3 cellular contexts compared by ENCODE assay signal in the genomic region with DNA sequence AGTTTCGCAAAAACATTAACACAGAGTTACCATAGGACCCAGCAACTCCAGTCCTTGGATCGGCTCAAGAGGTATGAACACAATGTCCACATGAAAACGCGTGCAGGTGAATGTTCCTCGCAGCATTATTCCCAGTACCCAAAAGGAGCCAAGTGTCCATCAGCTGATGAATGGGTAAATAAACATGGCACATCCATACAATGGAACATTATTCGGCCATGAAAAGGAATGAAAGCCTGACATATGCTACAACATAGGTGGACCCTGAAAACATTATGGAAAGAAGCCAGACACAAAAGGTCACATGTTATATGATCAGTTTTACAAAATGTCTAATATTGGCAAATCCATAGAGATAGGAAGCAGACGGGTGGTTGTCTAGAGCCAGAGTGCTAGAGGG.
TF ChIP-seq lines count a peak whose summit lies in the region.

No MANE protein-coding gene starts in this region.

TF ChIP-seq in SK-N-SH treated with all-trans-retinoic acid at 6 μM for 48 hours, 23 proteins besides CTCF, POLR2A, EP300 and RAD21:
- no peak for TF ChIP-seq TCF4 (CRISPR knock-in tag; IDR thresholded peaks at IDR 0.05; ENCODE audit: borderline replicate concordance)
- TF ChIP-seq ZNF8 (CRISPR knock-in tag; IDR thresholded peaks at IDR 0.05): peak; percentile 71; the same call in 1 of the 2 replicates
TF ChIP-seq in SK-N-SH treated with all-trans-retinoic acid at 6 μM for 48 hours: peak in this region for 1.

TF ChIP-seq in SK-N-SH, 30 proteins besides CTCF, POLR2A, EP300 and RAD21:
- TF ChIP-seq NRF1 (IDR thresholded peaks at IDR 0.05; ENCODE audit: low read depth, low read length) (no peak), SMC3 (IDR thresholded peaks at IDR 0.05; ENCODE audit: low read depth, low read length) (no peak), FOXJ3 (CRISPR knock-in tag; IDR thresholded peaks at IDR 0.05) (no peak), FOSL2 (IDR thresholded peaks at IDR 0.05; ENCODE audit: borderline replicate concordance, low read depth) (no peak), RXRA (IDR thresholded peaks at IDR 0.05; ENCODE audit: borderline replicate concordance, low read depth) (no peak), MEF2A (IDR thresholded peaks at IDR 0.05; ENCODE audit: borderline replicate concordance, low read depth) (no peak), POLR2AphosphoS5 (IDR thresholded peaks at IDR 0.05; ENCODE audit: low read depth, low read length) (no peak), CHD2 (IDR thresholded peaks at IDR 0.05; ENCODE audit: low read length, partially characterized antibody) (no peak), RFX5 (IDR thresholded peaks at IDR 0.05; ENCODE audit: low read length) (no peak), GATA2 (CRISPR knock-in tag; IDR thresholded peaks at IDR 0.05) (no peak), ELF1 (IDR thresholded peaks at IDR 0.05) (no peak)
- TF ChIP-seq, protein P1, sequence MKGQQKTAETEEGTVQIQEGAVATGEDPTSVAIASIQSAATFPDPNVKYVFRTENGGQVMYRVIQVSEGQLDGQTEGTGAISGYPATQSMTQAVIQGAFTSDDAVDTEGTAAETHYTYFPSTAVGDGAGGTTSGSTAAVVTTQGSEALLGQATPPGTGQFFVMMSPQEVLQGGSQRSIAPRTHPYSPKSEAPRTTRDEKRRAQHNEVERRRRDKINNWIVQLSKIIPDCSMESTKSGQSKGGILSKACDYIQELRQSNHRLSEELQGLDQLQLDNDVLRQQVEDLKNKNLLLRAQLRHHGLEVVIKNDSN (IDR thresholded peaks at IDR 0.05; ENCODE audit: borderline replicate concordance, low read depth): no peak
- TF ChIP-seq, protein P2, sequence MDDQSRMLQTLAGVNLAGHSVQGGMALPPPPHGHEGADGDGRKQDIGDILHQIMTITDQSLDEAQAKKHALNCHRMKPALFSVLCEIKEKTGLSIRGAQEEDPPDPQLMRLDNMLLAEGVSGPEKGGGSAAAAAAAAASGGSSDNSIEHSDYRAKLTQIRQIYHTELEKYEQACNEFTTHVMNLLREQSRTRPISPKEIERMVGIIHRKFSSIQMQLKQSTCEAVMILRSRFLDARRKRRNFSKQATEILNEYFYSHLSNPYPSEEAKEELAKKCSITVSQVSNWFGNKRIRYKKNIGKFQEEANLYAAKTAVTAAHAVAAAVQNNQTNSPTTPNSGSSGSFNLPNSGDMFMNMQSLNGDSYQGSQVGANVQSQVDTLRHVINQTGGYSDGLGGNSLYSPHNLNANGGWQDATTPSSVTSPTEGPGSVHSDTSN (IDR thresholded peaks at IDR 0.05): no peak

TF ChIP-seq in K562, 482 proteins besides CTCF, POLR2A, EP300 and RAD21:
- TF ChIP-seq ZNF146 (CRISPR knock-in tag; IDR thresholded peaks at IDR 0.05; ENCODE audit: unreplicated experiment): peak; percentile 47
- no peak for TF ChIP-seq ADNP (tag; IDR thresholded peaks at IDR 0.05)
- TF ChIP-seq POLR3G (IDR thresholded peaks at IDR 0.05; ENCODE audit: extremely low read depth, insufficient read length, insufficient replicate concordance): no peak
- TF ChIP-seq ZNF778 (CRISPR knock-in tag; IDR thresholded peaks at IDR 0.05): no peak
- TF ChIP-seq SOX6 (IDR thresholded peaks at IDR 0.05): no peak
- TF ChIP-seq SMAD1 (IDR thresholded peaks at IDR 0.05; ENCODE audit: low read depth, low read length, partially characterized antibody): no peak
- TF ChIP-seq KLF13 (tag; IDR thresholded peaks at IDR 0.05; ENCODE audit: borderline replicate concordance, low read depth): no peak
- TF ChIP-seq, protein P3, sequence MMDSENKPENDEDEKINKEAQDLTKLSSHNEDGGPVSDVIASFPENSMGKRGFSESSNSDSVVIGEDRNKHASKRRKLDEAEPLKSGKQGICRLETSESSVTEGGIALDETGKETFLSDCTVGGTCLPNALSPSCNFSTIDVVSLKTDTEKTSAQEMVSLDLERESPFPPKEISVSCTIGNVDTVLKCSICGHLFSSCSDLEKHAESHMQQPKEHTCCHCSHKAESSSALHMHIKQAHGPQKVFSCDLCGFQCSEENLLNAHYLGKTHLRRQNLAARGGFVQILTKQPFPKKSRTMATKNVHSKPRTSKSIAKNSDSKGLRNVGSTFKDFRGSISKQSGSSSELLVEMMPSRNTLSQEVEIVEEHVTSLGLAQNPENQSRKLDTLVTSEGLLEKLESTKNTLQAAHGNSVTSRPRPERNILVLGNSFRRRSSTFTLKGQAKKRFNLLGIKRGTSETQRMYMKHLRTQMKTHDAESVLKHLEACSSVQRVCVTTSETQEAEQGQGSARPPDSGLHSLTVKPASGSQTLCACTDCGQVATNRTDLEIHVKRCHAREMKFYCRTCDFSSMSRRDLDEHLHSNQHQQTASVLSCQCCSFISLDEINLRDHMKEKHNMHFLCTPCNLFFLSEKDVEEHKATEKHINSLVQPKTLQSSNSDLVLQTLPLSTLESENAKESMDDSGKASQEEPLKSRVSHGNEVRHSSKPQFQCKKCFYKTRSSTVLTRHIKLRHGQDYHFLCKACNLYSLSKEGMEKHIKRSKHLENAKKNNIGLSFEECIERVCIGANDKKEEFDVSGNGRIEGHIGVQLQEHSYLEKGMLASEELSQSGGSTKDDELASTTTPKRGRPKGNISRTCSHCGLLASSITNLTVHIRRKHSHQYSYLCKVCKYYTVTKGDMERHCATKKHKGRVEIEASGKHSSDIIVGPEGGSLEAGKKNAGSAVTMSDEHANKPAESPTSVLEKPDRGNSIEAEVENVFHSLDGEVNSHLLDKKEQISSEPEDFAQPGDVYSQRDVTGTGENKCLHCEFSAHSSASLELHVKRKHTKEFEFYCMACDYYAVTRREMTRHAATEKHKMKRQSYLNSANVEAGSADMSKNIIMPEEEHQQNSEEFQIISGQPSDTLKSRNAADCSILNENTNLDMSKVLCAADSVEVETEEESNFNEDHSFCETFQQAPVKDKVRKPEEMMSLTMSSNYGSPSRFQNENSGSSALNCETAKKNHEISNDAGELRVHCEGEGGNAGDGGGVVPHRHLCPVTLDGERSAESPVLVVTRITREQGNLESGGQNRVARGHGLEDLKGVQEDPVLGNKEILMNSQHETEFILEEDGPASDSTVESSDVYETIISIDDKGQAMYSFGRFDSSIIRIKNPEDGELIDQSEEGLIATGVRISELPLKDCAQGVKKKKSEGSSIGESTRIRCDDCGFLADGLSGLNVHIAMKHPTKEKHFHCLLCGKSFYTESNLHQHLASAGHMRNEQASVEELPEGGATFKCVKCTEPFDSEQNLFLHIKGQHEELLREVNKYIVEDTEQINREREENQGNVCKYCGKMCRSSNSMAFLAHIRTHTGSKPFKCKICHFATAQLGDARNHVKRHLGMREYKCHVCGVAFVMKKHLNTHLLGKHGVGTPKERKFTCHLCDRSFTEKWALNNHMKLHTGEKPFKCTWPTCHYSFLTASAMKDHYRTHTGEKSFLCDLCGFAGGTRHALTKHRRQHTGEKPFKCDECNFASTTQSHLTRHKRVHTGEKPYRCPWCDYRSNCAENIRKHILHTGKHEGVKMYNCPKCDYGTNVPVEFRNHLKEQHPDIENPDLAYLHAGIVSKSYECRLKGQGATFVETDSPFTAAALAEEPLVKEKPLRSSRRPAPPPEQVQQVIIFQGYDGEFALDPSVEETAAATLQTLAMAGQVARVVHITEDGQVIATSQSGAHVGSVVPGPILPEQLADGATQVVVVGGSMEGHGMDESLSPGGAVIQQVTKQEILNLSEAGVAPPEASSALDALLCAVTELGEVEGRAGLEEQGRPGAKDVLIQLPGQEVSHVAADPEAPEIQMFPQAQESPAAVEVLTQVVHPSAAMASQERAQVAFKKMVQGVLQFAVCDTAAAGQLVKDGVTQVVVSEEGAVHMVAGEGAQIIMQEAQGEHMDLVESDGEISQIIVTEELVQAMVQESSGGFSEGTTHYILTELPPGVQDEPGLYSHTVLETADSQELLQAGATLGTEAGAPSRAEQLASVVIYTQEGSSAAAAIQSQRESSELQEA (IDR thresholded peaks at IDR 0.05; ENCODE audit: low read depth): no peak
- no peak for TF ChIP-seq SMARCA4 (IDR thresholded peaks at IDR 0.05)
TF ChIP-seq in K562: peak in this region for 1.
